17 cellular contexts compared by ENCODE assay signal in genomic region chr14:38544766-38545165, GRCh38.
DNase-seq lines count a peak whose midpoint lies in the region; ATAC-seq and TF ChIP-seq lines count a peak whose summit lies in the region.
"Had no signal": no experiment of that assay in that cellular context is flagged by ENCODE, and none has a peak within 500 bp of the region (broad histone marks: within the 10 kb centered on the region; RNA-seq: fewer than 3 reads in every experiment).

No MANE protein-coding gene starts in this region.

- TF ChIP-seq CTCF in WTC11 (IDR thresholded peaks at IDR 0.05), result no peak

- no peak overlapping the region for H3K9ac ChIP-seq in mesendoderm (ENCODE audit: low read length)
- H3K9ac ChIP-seq: BLaER1 had no signal

- H2BK120ac ChIP-seq in mesendoderm (ENCODE audit: low read depth, low read length), result no peak overlapping the region

- no peak overlapping the region for H3K4me3 ChIP-seq in mesendoderm (ENCODE audit: low read length)
- H3K4me3 ChIP-seq: A549, BLaER1, GM23338 had no signal

- H3K23ac ChIP-seq in mesendoderm (ENCODE audit: low read length), result no peak overlapping the region

- no peak overlapping the region for H3K4me2 ChIP-seq in mesendoderm (ENCODE audit: low read length)
- H3K4me2 ChIP-seq: A549, BLaER1, GM23338 had no signal

- H3K9me3 Mint-ChIP-seq in WTC11, result peaks cover 12% of the 10 kb centered on the region
- H3K9me3 Mint-ChIP-seq: GM23338 had no signal

- no peak overlapping the region for H3K27ac ChIP-seq in mesendoderm (ENCODE audit: low read depth, low read length)
- H3K27ac ChIP-seq: A549, BLaER1 had no signal

- no peaks in the 10 kb centered on the region for H3K4me1 Mint-ChIP-seq in WTC11
- H3K4me1 Mint-ChIP-seq: CD14-positive monocyte, GM23338, IgD-negative memory B cell had no signal

- peaks cover 3% of the 10 kb centered on the region for H3K27me3 Mint-ChIP-seq in WTC11 (ENCODE audit: low read depth)
- H3K27me3 Mint-ChIP-seq: CD4-positive, alpha-beta memory T cell; IgD-negative memory B cell had no signal

- no peak overlapping the region for H4K8ac ChIP-seq in mesendoderm (ENCODE audit: low read depth, low read length)

- no CpG with 5 or more reads among the region's 2 CpGs for WGBS in mesendoderm (ENCODE audit: extremely low coverage, insufficient coverage, low lambda C conversion rate)

- H3K27ac Mint-ChIP-seq in WTC11, result no peak overlapping the region
- H3K27ac Mint-ChIP-seq: CD14-positive monocyte; CD4-positive, alpha-beta memory T cell; GM23338; IgD-negative memory B cell had no signal

- no peaks in the 10 kb centered on the region for H3K4me1 ChIP-seq in mesendoderm (ENCODE audit: control insufficient read depth, low read depth, low read length)
- H3K4me1 ChIP-seq: A549 had no signal

- H4K5ac ChIP-seq in mesendoderm (ENCODE audit: low read length), result no peak overlapping the region

- DNase-seq in NCI-H69 (lab: John Stamatoyannopoulos, UW) (peak; percentile 27), WTC11 (ENCODE audit: low spot score) (no peak), mesendoderm (peak; percentile 60), retina (peak; percentile 21), HuH-7.5 (ENCODE audit: low spot score) (no peak)
- no peak for DNase-seq in stimulated activated CD4-positive, alpha-beta T cell treated with anti-CD3 and anti-CD28 coated beads, Interleukin-4, amount 100 ng/mL, for 1 hour
- DNase-seq: CD4-positive, alpha-beta memory T cell; DMS153; DMS79; GDM1; HCEC 1CT had no signal

- no peaks in the 10 kb centered on the region for H3K36me3 Mint-ChIP-seq in WTC11
- H3K36me3 Mint-ChIP-seq: CD14-positive monocyte; CD4-positive, alpha-beta memory T cell had no signal

- no peaks in the 10 kb centered on the region for H3K79me1 ChIP-seq in mesendoderm (ENCODE audit: low read length)

- CTCF ChIA-PET in WTC11 (lab: Charles Lee), result interaction anchor here (1.1 kb wide), 1 partner anchor 139 kb away, joined by 3 read pairs; no protein-coding TSS in a partner anchor

- H3K36me3 ChIP-seq in mesendoderm (ENCODE audit: control insufficient read depth, insufficient read depth, low read length), result no peaks in the 10 kb centered on the region
- H3K36me3 ChIP-seq: BLaER1 had no signal

- POLR2A ChIA-PET in WTC11 (lab: Charles Lee), result no interaction called here

- H3K56ac ChIP-seq in mesendoderm (ENCODE audit: low read length), result no peak overlapping the region

- H3K79me2 ChIP-seq in mesendoderm (ENCODE audit: control insufficient read depth, insufficient read depth, low read length), result no peaks in the 10 kb centered on the region

- H3K4ac ChIP-seq in mesendoderm (ENCODE audit: low read depth, low read length), result no peak overlapping the region

- H2BK15ac ChIP-seq in mesendoderm (replicated peaks; ENCODE audit: low read depth), result no peak overlapping the region

- ATAC-seq in WTC11, result peak; percentile 41; the same call in 1 of the 2 replicates
- ATAC-seq in HG03108 (IDR thresholded peaks at IDR 0.05; ENCODE audit: unreplicated experiment), result no peak
- ATAC-seq: A549, GM23338 had no signal

- H3K18ac ChIP-seq in mesendoderm (ENCODE audit: low read length), result peak overlapping the region; percentile 63

- H3K4me3 Mint-ChIP-seq in WTC11, result no peak overlapping the region
- H3K4me3 Mint-ChIP-seq: CD14-positive monocyte; CD4-positive, alpha-beta memory T cell; GM23338; IgD-negative memory B cell had no signal

- H2AK5ac ChIP-seq in mesendoderm (ENCODE audit: low read length), result no peak overlapping the region

- no peaks in the 10 kb centered on the region for H3K27me3 ChIP-seq in mesendoderm (ENCODE audit: insufficient read depth, low read length, poor library complexity)
- H3K27me3 ChIP-seq: BLaER1 had no signal

- H2BK5ac ChIP-seq in mesendoderm (ENCODE audit: low read length), result no peak overlapping the region

TF ChIP-seq in WTC11, 78 proteins besides CTCF, POLR2A, EP300 and RAD21:
- TF ChIP-seq ELF4 (CRISPR knock-in tag; IDR thresholded peaks at IDR 0.05; ENCODE audit: low read depth) (no peak), IRF1 (CRISPR knock-in tag; IDR thresholded peaks at IDR 0.05) (no peak), TP53 (CRISPR knock-in tag; IDR thresholded peaks at IDR 0.05) (no peak)
- TF ChIP-seq, protein P1, sequence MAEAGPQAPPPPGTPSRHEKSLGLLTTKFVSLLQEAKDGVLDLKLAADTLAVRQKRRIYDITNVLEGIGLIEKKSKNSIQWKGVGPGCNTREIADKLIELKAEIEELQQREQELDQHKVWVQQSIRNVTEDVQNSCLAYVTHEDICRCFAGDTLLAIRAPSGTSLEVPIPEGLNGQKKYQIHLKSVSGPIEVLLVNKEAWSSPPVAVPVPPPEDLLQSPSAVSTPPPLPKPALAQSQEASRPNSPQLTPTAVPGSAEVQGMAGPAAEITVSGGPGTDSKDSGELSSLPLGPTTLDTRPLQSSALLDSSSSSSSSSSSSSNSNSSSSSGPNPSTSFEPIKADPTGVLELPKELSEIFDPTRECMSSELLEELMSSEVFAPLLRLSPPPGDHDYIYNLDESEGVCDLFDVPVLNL (CRISPR knock-in tag; IDR thresholded peaks at IDR 0.05; ENCODE audit: borderline replicate concordance, low read depth), result no peak
TF ChIP-seq in WTC11: peak in this region for 0.

Comparison
In these comparisons a context has a peak if more than half of its experiments do, and no peak if none do; other contexts are left out.
1. DNase-seq: peak in NCI-H69 (single experiment), mesendoderm (single experiment) and retina (single experiment); none in WTC11 (single experiment), HuH-7.5 (single experiment) and stimulated activated CD4-positive, alpha-beta T cell treated with anti-CD3 and anti-CD28 coated beads, Interleukin-4, amount 100 ng/mL, for 1 hour (single experiment).